15 cellular contexts compared by ENCODE assay signal in the genomic region with DNA sequence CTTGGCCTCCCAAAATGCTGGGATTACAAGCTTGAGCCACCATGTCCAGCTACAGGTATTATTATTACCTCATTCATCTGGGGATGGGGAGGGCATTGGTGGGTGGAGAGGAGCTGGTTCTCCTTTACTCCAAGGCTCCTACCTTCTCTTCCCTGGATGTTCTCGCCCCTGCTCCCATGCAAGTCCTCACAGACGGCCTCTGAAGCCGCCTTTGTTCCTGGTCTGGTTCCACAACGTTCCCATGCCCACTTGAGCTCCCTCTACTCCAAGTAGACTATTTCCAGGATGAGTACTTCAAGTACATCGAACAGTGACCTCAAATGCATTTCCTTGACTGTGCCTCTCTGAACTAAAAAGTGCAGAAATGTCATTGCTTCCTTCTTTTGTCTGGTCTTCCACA.
"Had no signal": no experiment of that assay in that cellular context is flagged by ENCODE, and none has a peak within 500 bp of the region (broad histone marks: within the 10 kb centered on the region; RNA-seq: fewer than 3 reads in every experiment).

No MANE protein-coding gene starts in this region.

- H3K4me3 ChIP-seq: gastroesophageal sphincter, psoas muscle, right lobe of liver, spleen, upper lobe of left lung had no signal

- H3K27ac Mint-ChIP-seq: stimulated activated naive CD8-positive, alpha-beta T cell treated with anti-CD3 and anti-CD28 coated beads, Interleukin-15, Interleukin-2, amounts not matched to agents 100 ng/mL and 50 ng/mL, for 24 hours had no signal

- H3K4me3 Mint-ChIP-seq: stimulated activated naive CD8-positive, alpha-beta T cell treated with anti-CD3 and anti-CD28 coated beads, Interleukin-15, Interleukin-2, amounts not matched to agents 100 ng/mL and 50 ng/mL, for 24 hours had no signal

- H3K9me3 ChIP-seq: gastroesophageal sphincter, psoas muscle, right lobe of liver, spleen, upper lobe of left lung had no signal

- H3K27me3 Mint-ChIP-seq: naive thymus-derived CD8-positive, alpha-beta T cell; stimulated activated naive CD8-positive, alpha-beta T cell treated with anti-CD3 and anti-CD28 coated beads, Interleukin-15, Interleukin-2, amounts not matched to agents 100 ng/mL and 50 ng/mL, for 24 hours had no signal

- H3K27me3 ChIP-seq: gastroesophageal sphincter, right lobe of liver, spleen, upper lobe of left lung had no signal

- DNase-seq: activated CD4-positive, alpha-beta T cell treated with anti-CD3 and anti-CD28 coated beads, Interleukin-2, amount 50 U/mL, for 4 hours; activated CD4-positive, CD25-positive, alpha-beta regulatory T cell treated with anti-CD3 and anti-CD28 coated beads, Interleukin-2, amount 50 U/mL, for 72 hours; activated T-cell treated with anti-CD3 and anti-CD28 coated beads, Interleukin-2, amount 50 U/mL, for 48 hours; aorta; erythroblast; mammary epithelial cell; naive thymus-derived CD8-positive, alpha-beta T cell; occipital lobe; psoas muscle; right lobe of liver; spleen; T-helper 9 cell had no signal

- H3K9me3 Mint-ChIP-seq: naive thymus-derived CD8-positive, alpha-beta T cell; stimulated activated naive CD8-positive, alpha-beta T cell treated with anti-CD3 and anti-CD28 coated beads, Interleukin-15, Interleukin-2, amounts not matched to agents 100 ng/mL and 50 ng/mL, for 24 hours had no signal

- H3K27ac ChIP-seq: psoas muscle, upper lobe of left lung had no signal
